3 cellular contexts compared by ENCODE assay signal in the genomic region with DNA sequence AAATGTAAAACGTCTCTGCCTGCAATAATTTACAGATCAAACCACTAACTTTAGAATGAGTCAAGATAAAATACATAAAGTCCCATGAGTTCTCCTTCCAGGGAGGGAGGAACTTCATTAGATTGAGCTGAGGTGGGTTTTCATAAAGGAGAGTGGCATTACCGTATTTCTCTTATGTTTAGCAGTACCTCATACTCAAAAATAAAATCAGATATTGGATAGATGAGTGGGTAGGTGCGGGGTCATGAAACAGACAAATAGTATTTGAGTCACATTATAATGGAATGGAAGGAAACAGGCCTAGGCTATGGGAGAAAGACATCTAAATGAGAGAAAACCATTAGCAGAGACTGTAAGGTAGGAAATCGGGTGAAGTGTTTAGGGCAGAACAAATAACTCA.
TF ChIP-seq lines count a peak whose summit lies in the region.

No MANE protein-coding gene starts in this region.

TF ChIP-seq in SK-N-SH, 30 proteins besides CTCF, POLR2A, EP300 and RAD21 (continued from another document):
- TF ChIP-seq, protein P1, sequence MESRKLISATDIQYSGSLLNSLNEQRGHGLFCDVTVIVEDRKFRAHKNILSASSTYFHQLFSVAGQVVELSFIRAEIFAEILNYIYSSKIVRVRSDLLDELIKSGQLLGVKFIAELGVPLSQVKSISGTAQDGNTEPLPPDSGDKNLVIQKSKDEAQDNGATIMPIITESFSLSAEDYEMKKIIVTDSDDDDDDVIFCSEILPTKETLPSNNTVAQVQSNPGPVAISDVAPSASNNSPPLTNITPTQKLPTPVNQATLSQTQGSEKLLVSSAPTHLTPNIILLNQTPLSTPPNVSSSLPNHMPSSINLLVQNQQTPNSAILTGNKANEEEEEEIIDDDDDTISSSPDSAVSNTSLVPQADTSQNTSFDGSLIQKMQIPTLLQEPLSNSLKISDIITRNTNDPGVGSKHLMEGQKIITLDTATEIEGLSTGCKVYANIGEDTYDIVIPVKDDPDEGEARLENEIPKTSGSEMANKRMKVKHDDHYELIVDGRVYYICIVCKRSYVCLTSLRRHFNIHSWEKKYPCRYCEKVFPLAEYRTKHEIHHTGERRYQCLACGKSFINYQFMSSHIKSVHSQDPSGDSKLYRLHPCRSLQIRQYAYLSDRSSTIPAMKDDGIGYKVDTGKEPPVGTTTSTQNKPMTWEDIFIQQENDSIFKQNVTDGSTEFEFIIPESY (IDR thresholded peaks at IDR 0.05; ENCODE audit: borderline replicate concordance, low read depth) = no peak

TF ChIP-seq in SK-N-SH treated with all-trans-retinoic acid at 6 μM for 48 hours, 23 proteins besides CTCF, POLR2A, EP300 and RAD21 (continued from another document):
- no peak for TF ChIP-seq POU6F1 (CRISPR knock-in tag; IDR thresholded peaks at IDR 0.05; ENCODE audit: borderline replicate concordance, low read depth)
- no peak for TF ChIP-seq CSDC2 (CRISPR knock-in tag; IDR thresholded peaks at IDR 0.05)
- TF ChIP-seq ZFP30 (CRISPR knock-in tag; IDR thresholded peaks at IDR 0.05) = no peak
- TF ChIP-seq ZNF8 (CRISPR knock-in tag; IDR thresholded peaks at IDR 0.05) = no peak
- no peak for TF ChIP-seq BACH2 (CRISPR knock-in tag; IDR thresholded peaks at IDR 0.05; ENCODE audit: borderline replicate concordance)
- TF ChIP-seq, protein P2, sequence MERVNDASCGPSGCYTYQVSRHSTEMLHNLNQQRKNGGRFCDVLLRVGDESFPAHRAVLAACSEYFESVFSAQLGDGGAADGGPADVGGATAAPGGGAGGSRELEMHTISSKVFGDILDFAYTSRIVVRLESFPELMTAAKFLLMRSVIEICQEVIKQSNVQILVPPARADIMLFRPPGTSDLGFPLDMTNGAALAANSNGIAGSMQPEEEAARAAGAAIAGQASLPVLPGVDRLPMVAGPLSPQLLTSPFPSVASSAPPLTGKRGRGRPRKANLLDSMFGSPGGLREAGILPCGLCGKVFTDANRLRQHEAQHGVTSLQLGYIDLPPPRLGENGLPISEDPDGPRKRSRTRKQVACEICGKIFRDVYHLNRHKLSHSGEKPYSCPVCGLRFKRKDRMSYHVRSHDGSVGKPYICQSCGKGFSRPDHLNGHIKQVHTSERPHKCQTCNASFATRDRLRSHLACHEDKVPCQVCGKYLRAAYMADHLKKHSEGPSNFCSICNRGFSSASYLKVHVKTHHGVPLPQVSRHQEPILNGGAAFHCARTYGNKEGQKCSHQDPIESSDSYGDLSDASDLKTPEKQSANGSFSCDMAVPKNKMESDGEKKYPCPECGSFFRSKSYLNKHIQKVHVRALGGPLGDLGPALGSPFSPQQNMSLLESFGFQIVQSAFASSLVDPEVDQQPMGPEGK (CRISPR knock-in tag; IDR thresholded peaks at IDR 0.05; ENCODE audit: borderline replicate concordance) = no peak
- TF ChIP-seq, protein P3, sequence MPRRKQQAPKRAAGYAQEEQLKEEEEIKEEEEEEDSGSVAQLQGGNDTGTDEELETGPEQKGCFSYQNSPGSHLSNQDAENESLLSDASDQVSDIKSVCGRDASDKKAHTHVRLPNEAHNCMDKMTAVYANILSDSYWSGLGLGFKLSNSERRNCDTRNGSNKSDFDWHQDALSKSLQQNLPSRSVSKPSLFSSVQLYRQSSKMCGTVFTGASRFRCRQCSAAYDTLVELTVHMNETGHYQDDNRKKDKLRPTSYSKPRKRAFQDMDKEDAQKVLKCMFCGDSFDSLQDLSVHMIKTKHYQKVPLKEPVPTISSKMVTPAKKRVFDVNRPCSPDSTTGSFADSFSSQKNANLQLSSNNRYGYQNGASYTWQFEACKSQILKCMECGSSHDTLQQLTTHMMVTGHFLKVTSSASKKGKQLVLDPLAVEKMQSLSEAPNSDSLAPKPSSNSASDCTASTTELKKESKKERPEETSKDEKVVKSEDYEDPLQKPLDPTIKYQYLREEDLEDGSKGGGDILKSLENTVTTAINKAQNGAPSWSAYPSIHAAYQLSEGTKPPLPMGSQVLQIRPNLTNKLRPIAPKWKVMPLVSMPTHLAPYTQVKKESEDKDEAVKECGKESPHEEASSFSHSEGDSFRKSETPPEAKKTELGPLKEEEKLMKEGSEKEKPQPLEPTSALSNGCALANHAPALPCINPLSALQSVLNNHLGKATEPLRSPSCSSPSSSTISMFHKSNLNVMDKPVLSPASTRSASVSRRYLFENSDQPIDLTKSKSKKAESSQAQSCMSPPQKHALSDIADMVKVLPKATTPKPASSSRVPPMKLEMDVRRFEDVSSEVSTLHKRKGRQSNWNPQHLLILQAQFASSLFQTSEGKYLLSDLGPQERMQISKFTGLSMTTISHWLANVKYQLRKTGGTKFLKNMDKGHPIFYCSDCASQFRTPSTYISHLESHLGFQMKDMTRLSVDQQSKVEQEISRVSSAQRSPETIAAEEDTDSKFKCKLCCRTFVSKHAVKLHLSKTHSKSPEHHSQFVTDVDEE (CRISPR knock-in tag; IDR thresholded peaks at IDR 0.05) = no peak
- TF ChIP-seq OSR1 (CRISPR knock-in tag; IDR thresholded peaks at IDR 0.05) = no peak
- TF ChIP-seq TCF4 (CRISPR knock-in tag; IDR thresholded peaks at IDR 0.05; ENCODE audit: borderline replicate concordance) = no peak
- no peak for TF ChIP-seq ARNTL (CRISPR knock-in tag; IDR thresholded peaks at IDR 0.05; ENCODE audit: borderline replicate concordance, low read depth)
- TF ChIP-seq RARB (CRISPR knock-in tag; IDR thresholded peaks at IDR 0.05) = no peak
- TF ChIP-seq, protein P4, sequence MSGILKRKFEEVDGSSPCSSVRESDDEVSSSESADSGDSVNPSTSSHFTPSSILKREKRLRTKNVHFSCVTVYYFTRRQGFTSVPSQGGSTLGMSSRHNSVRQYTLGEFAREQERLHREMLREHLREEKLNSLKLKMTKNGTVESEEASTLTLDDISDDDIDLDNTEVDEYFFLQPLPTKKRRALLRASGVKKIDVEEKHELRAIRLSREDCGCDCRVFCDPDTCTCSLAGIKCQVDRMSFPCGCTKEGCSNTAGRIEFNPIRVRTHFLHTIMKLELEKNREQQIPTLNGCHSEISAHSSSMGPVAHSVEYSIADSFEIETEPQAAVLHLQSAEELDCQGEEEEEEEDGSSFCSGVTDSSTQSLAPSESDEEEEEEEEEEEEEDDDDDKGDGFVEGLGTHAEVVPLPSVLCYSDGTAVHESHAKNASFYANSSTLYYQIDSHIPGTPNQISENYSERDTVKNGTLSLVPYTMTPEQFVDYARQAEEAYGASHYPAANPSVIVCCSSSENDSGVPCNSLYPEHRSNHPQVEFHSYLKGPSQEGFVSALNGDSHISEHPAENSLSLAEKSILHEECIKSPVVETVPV (CRISPR knock-in tag; IDR thresholded peaks at IDR 0.05) = no peak
- TF ChIP-seq SNAI2 (CRISPR knock-in tag; IDR thresholded peaks at IDR 0.05) = no peak
- TF ChIP-seq GLIS3 (CRISPR knock-in tag; IDR thresholded peaks at IDR 0.05) = no peak

TF ChIP-seq in GM23338, 12 proteins besides CTCF, POLR2A, EP300 and RAD21 (continued from another document):
- TF ChIP-seq, protein P5, sequence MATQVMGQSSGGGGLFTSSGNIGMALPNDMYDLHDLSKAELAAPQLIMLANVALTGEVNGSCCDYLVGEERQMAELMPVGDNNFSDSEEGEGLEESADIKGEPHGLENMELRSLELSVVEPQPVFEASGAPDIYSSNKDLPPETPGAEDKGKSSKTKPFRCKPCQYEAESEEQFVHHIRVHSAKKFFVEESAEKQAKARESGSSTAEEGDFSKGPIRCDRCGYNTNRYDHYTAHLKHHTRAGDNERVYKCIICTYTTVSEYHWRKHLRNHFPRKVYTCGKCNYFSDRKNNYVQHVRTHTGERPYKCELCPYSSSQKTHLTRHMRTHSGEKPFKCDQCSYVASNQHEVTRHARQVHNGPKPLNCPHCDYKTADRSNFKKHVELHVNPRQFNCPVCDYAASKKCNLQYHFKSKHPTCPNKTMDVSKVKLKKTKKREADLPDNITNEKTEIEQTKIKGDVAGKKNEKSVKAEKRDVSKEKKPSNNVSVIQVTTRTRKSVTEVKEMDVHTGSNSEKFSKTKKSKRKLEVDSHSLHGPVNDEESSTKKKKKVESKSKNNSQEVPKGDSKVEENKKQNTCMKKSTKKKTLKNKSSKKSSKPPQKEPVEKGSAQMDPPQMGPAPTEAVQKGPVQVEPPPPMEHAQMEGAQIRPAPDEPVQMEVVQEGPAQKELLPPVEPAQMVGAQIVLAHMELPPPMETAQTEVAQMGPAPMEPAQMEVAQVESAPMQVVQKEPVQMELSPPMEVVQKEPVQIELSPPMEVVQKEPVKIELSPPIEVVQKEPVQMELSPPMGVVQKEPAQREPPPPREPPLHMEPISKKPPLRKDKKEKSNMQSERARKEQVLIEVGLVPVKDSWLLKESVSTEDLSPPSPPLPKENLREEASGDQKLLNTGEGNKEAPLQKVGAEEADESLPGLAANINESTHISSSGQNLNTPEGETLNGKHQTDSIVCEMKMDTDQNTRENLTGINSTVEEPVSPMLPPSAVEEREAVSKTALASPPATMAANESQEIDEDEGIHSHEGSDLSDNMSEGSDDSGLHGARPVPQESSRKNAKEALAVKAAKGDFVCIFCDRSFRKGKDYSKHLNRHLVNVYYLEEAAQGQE (IDR thresholded peaks at IDR 0.05; ENCODE audit: unreplicated experiment) = no peak
- TF ChIP-seq ZNF114 (CRISPR knock-in tag; IDR thresholded peaks at IDR 0.05) (no peak), STAT1 (IDR thresholded peaks at IDR 0.05; ENCODE audit: unreplicated experiment) (no peak), CREB1 (CRISPR knock-in tag; IDR thresholded peaks at IDR 0.05; ENCODE audit: low read depth) (no peak), EZH2 (IDR thresholded peaks at IDR 0.05; ENCODE audit: low read depth, unreplicated experiment) (no peak), ZNF331 (CRISPR knock-in tag; IDR thresholded peaks at IDR 0.05; ENCODE audit: low read depth) (no peak)
- TF ChIP-seq, protein P6, sequence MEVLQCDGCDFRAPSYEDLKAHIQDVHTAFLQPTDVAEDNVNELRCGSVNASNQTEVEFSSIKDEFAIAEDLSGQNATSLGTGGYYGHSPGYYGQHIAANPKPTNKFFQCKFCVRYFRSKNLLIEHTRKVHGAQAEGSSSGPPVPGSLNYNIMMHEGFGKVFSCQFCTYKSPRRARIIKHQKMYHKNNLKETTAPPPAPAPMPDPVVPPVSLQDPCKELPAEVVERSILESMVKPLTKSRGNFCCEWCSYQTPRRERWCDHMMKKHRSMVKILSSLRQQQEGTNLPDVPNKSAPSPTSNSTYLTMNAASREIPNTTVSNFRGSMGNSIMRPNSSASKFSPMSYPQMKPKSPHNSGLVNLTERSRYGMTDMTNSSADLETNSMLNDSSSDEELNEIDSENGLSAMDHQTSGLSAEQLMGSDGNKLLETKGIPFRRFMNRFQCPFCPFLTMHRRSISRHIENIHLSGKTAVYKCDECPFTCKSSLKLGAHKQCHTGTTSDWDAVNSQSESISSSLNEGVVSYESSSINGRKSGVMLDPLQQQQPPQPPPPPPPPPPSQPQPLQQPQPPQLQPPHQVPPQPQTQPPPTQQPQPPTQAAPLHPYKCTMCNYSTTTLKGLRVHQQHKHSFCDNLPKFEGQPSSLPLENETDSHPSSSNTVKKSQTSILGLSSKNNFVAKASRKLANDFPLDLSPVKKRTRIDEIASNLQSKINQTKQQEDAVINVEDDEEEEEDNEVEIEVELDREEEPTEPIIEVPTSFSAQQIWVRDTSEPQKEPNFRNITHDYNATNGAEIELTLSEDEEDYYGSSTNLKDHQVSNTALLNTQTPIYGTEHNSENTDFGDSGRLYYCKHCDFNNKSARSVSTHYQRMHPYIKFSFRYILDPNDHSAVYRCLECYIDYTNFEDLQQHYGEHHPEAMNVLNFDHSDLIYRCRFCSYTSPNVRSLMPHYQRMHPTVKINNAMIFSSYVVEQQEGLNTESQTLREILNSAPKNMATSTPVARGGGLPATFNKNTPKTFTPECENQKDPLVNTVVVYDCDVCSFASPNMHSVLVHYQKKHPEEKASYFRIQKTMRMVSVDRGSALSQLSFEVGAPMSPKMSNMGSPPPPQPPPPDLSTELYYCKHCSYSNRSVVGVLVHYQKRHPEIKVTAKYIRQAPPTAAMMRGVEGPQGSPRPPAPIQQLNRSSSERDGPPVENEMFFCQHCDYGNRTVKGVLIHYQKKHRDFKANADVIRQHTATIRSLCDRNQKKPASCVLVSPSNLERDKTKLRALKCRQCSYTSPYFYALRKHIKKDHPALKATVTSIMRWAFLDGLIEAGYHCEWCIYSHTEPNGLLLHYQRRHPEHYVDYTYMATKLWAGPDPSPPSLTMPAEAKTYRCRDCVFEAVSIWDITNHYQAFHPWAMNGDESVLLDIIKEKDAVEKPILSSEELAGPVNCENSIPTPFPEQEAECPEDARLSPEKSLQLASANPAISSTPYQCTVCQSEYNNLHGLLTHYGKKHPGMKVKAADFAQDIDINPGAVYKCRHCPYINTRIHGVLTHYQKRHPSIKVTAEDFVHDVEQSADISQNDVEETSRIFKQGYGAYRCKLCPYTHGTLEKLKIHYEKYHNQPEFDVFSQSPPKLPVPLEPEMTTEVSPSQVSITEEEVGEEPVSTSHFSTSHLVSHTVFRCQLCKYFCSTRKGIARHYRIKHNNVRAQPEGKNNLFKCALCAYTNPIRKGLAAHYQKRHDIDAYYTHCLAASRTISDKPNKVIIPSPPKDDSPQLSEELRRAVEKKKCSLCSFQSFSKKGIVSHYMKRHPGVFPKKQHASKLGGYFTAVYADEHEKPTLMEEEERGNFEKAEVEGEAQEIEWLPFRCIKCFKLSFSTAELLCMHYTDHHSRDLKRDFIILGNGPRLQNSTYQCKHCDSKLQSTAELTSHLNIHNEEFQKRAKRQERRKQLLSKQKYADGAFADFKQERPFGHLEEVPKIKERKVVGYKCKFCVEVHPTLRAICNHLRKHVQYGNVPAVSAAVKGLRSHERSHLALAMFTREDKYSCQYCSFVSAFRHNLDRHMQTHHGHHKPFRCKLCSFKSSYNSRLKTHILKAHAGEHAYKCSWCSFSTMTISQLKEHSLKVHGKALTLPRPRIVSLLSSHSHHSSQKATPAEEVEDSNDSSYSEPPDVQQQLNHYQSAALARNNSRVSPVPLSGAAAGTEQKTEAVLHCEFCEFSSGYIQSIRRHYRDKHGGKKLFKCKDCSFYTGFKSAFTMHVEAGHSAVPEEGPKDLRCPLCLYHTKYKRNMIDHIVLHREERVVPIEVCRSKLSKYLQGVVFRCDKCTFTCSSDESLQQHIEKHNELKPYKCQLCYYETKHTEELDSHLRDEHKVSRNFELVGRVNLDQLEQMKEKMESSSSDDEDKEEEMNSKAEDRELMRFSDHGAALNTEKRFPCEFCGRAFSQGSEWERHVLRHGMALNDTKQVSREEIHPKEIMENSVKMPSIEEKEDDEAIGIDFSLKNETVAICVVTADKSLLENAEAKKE (CRISPR knock-in tag; IDR thresholded peaks at IDR 0.05) = no peak
